In genomic region chr9:16312116-16312515, GRCh38 we compare ENCODE assay signal across 8 cellular contexts.
"Had no signal": no experiment of that assay in that cellular context is flagged by ENCODE, and none has a peak within 500 bp of the region (broad histone marks: within the 10 kb centered on the region; RNA-seq: fewer than 3 reads in every experiment).

No MANE protein-coding gene starts in this region.

- H3K27ac ChIP-seq: gastrocnemius medialis, left ventricle myocardium inferior, transverse colon, vagina had no signal

- H3K36me3 ChIP-seq: gastrocnemius medialis, left ventricle myocardium inferior, transverse colon, vagina had no signal

- H3K4me3 ChIP-seq: gastrocnemius medialis, left ventricle myocardium inferior, transverse colon, vagina had no signal

- DNase-seq: activated CD4-positive, alpha-beta T cell treated with anti-CD3 and anti-CD28 coated beads, Interleukin-2, amount 50 U/mL, for 48 hours; amygdala; gastrocnemius medialis; left ventricle myocardium inferior; mammary epithelial cell; SW 1271; transverse colon had no signal

- H3K27me3 ChIP-seq: transverse colon, vagina had no signal

- H3K4me1 ChIP-seq: transverse colon had no signal

- H3K9me3 ChIP-seq: gastrocnemius medialis, left ventricle myocardium inferior, transverse colon, vagina had no signal
